ENCODE assay signal across 8 cellular contexts in genomic region chr6:156396068-156396771, GRCh38.
DNase-seq lines count a peak whose midpoint lies in the region; ATAC-seq and TF ChIP-seq lines count a peak whose summit lies in the region.

No MANE protein-coding gene starts in this region.

- in situ Hi-C loops in GM13976 (cut with MboI; ENCODE audit: low sequenced_read_pairs, unreplicated experiment) = no loop called here

- TF ChIP-seq POLR2A in Peyer's patch (IDR thresholded peaks at IDR 0.05) = no peak

- H3K9ac ChIP-seq in iPS-15b (ENCODE audit: low read depth, low read length) = peak overlapping the region; percentile 38

- ATAC-seq in GM21390 (IDR thresholded peaks at IDR 0.05; ENCODE audit: unreplicated experiment) (peak; percentile 55), HG03520 (IDR thresholded peaks at IDR 0.05; ENCODE audit: unreplicated experiment) (peak; percentile 61)

- peak overlapping the region in 2 of 4 donors; percentile 60 to 79 for H3K27ac ChIP-seq in Peyer's patch

- TF ChIP-seq CTCF in GM13976 (IDR thresholded peaks at IDR 0.05; ENCODE audit: borderline replicate concordance, control extremely low read depth, extremely low read depth, insufficient read depth, missing control alignments) (no peak), Peyer's patch (IDR thresholded peaks at IDR 0.05) (no peak)

- DNase-seq in GM13976 (ENCODE audit: low spot score) (peak; percentile 52), DMS 273 (lab: John Stamatoyannopoulos, UW; ENCODE audit: unreplicated experiment) (no peak), NCI-H187 (lab: John Stamatoyannopoulos, UW) (no peak), Peyer's patch (no peak), RKO (ENCODE audit: low spot score) (no peak)

- H3K4me1 ChIP-seq in iPS-15b (ENCODE audit: control insufficient read depth, insufficient read depth, low read length) = peaks cover 16% of the 10 kb centered on the region
- peaks cover 0 to 3% (median 0%) of the 10 kb centered on the region in 4 donors for H3K4me1 ChIP-seq in Peyer's patch

- H3K9me3 ChIP-seq in iPS-15b (ENCODE audit: control insufficient read depth, insufficient read depth, low read length) (no peaks in the 10 kb centered on the region), Peyer's patch (no peaks in the 10 kb centered on the region)

- no peaks in the 10 kb centered on the region for H3K36me3 ChIP-seq in iPS-15b (ENCODE audit: control insufficient read depth, insufficient read depth, low read length)
- no peaks in the 10 kb centered on the region for H3K36me3 ChIP-seq in Peyer's patch

- H3K4me3 ChIP-seq in iPS-15b (ENCODE audit: low read depth, low read length) (peak overlapping the region; percentile 36), Peyer's patch (peak overlapping the region in 1 of 4 donors; percentile 29)

- peaks cover 14% of the 10 kb centered on the region for H3K27me3 ChIP-seq in iPS-15b (ENCODE audit: control insufficient read depth, insufficient read depth, low read length)
- no peaks in the 10 kb centered on the region for H3K27me3 ChIP-seq in Peyer's patch
